In genomic region chr2:175147196-175147595, GRCh38 we compare ENCODE assay signal across 17 cellular contexts.
"Had no signal": no experiment of that assay in that cellular context is flagged by ENCODE, and none has a peak within 500 bp of the region (broad histone marks: within the 10 kb centered on the region; RNA-seq: fewer than 3 reads in every experiment).

No MANE protein-coding gene starts in this region.

- ATAC-seq: activated CD8-positive, alpha-beta memory T cell treated with anti-CD3 and anti-CD28 coated beads, Interleukin-2, amount 10 ng/mL, durations not matched to agents 7 days and 5 days; body of pancreas; left cardiac atrium; naive thymus-derived CD8-positive, alpha-beta T cell; psoas muscle; right lobe of liver had no signal

- H3K4me3 ChIP-seq: body of pancreas, colonic mucosa, ovary, psoas muscle, right lobe of liver, smooth muscle cell, stomach had no signal

- DNase-seq: activated CD4-positive, alpha-beta memory T cell treated with anti-CD3 and anti-CD28 coated beads for 36 hours; activated CD4-positive, alpha-beta T cell treated with anti-CD3 and anti-CD28 coated beads for 4 hours; activated CD8-positive, alpha-beta memory T cell treated with anti-CD3 and anti-CD28 coated beads, Interleukin-2, amount 10 ng/mL, durations not matched to agents 7 days and 5 days; activated naive CD4-positive, alpha-beta T cell; activated naive CD8-positive, alpha-beta T cell treated with anti-CD3 and anti-CD28 coated beads, Interleukin-2, amount 10 ng/mL, durations not matched to agents 7 days and 5 days; body of pancreas; colonic mucosa; left cardiac atrium; mesendoderm; naive thymus-derived CD8-positive, alpha-beta T cell; ovary; psoas muscle; right lobe of liver; stimulated activated CD4-positive, alpha-beta T cell treated with anti-CD3 and anti-CD28 coated beads, Interleukin-4, amount 100 ng/mL, for 1 hour; stomach; T-helper 2 cell had no signal
